Comparison of ENCODE assay signal across 25 cellular contexts in genomic region chr15:31245135-31245689, GRCh38.
"Had no signal": no experiment of that assay in that cellular context is flagged by ENCODE, and none has a peak within 500 bp of the region (broad histone marks: within the 10 kb centered on the region; RNA-seq: fewer than 3 reads in every experiment).

No MANE protein-coding gene starts in this region.

- ATAC-seq: activated CD4-positive, CD25-positive, alpha-beta regulatory T cell treated with anti-CD3 and anti-CD28 coated beads, Interleukin-2, amount 50 U/mL, for 24 hours; foreskin keratinocyte; naive thymus-derived CD8-positive, alpha-beta T cell; psoas muscle had no signal

- H3K27ac ChIP-seq: adrenal gland, ascending aorta, brain microvascular endothelial cell, epithelial cell of prostate, foreskin keratinocyte, hepatocyte, left ventricle myocardium inferior, neural progenitor cell, psoas muscle, right atrium auricular region, tibial artery, VCaP had no signal

- H3K4me3 ChIP-seq: adrenal gland, ascending aorta, hepatocyte, left ventricle myocardium inferior, neural progenitor cell, psoas muscle, right atrium auricular region, tibial artery had no signal

- H3K4me3 Mint-ChIP-seq: activated CD4-positive, alpha-beta memory T cell treated with anti-CD3 and anti-CD28 coated beads, Interleukin-2, amount 10 ng/mL, durations not matched to agents 7 days and 5 days; activated CD4-positive, alpha-beta T cell treated with anti-CD3 and anti-CD28 coated beads, Interleukin-2, amount 10 ng/mL, durations not matched to agents 24 days and 14 days; activated naive CD4-positive, alpha-beta T cell treated with anti-CD3 and anti-CD28 coated beads, Interleukin-2, amount 50 U/mL, for 24 hours; activated T-helper 1 cell treated with anti-CD3 and anti-CD28 coated beads, Interleukin-12 subunit alpha, Interleukin-12 subunit beta, Interleukin-2, Interleukin-4 antibody, amounts not matched to agents 30 ng/mL and 10 ng/mL and 1 ng/mL, durations not matched to agents 14 hours and 24 hours and 36 hours; immature natural killer cell; naive thymus-derived CD8-positive, alpha-beta T cell; neural progenitor cell; stimulated activated naive CD8-positive, alpha-beta T cell treated with anti-CD3 and anti-CD28 coated beads, Interleukin-15, Interleukin-2, amounts not matched to agents 100 ng/mL and 50 ng/mL, for 24 hours; T-helper 2 cell treated with Interferon-gamma antibody and Interleukin-4, amounts not matched to agents 5 μg/mL and 100 μg/mL, for 36 hours had no signal

- H3K27me3 ChIP-seq: adrenal gland, ascending aorta, hepatocyte, neural progenitor cell, right atrium auricular region had no signal

- H3K9ac ChIP-seq: neural progenitor cell had no signal

- H3K4me2 ChIP-seq: hepatocyte, neural progenitor cell had no signal

- H2AFZ ChIP-seq: hepatocyte, neural progenitor cell had no signal

- H3K79me2 ChIP-seq: hepatocyte had no signal

- H3K9me3 Mint-ChIP-seq: activated CD4-positive, alpha-beta memory T cell treated with anti-CD3 and anti-CD28 coated beads, Interleukin-2, amount 10 ng/mL, durations not matched to agents 7 days and 5 days; activated naive CD4-positive, alpha-beta T cell treated with anti-CD3 and anti-CD28 coated beads, Interleukin-2, amount 50 U/mL, for 24 hours; immature natural killer cell; naive thymus-derived CD8-positive, alpha-beta T cell; stimulated activated naive CD8-positive, alpha-beta T cell treated with anti-CD3 and anti-CD28 coated beads, Interleukin-15, Interleukin-2, amounts not matched to agents 100 ng/mL and 50 ng/mL, for 24 hours had no signal

- H3K4me1 Mint-ChIP-seq: neural progenitor cell had no signal

- H3K4me1 ChIP-seq: adrenal gland, ascending aorta, foreskin keratinocyte, left ventricle myocardium inferior, neural progenitor cell, psoas muscle, right atrium auricular region, tibial artery had no signal

- H3K27ac Mint-ChIP-seq: activated CD4-positive, alpha-beta memory T cell treated with anti-CD3 and anti-CD28 coated beads, Interleukin-2, amount 10 ng/mL, durations not matched to agents 7 days and 5 days; activated CD4-positive, alpha-beta T cell treated with anti-CD3 and anti-CD28 coated beads, Interleukin-2, amount 10 ng/mL, durations not matched to agents 24 days and 14 days; activated naive CD4-positive, alpha-beta T cell treated with anti-CD3 and anti-CD28 coated beads, Interleukin-2, amount 50 U/mL, for 24 hours; activated T-helper 1 cell treated with anti-CD3 and anti-CD28 coated beads, Interleukin-12 subunit alpha, Interleukin-12 subunit beta, Interleukin-2, Interleukin-4 antibody, amounts not matched to agents 30 ng/mL and 10 ng/mL and 1 ng/mL, durations not matched to agents 14 hours and 24 hours and 36 hours; immature natural killer cell; stimulated activated naive CD8-positive, alpha-beta T cell treated with anti-CD3 and anti-CD28 coated beads, Interleukin-15, Interleukin-2, amounts not matched to agents 100 ng/mL and 50 ng/mL, for 24 hours; T-helper 2 cell treated with Interferon-gamma antibody and Interleukin-4, amounts not matched to agents 5 μg/mL and 100 μg/mL, for 36 hours had no signal

- H3K36me3 Mint-ChIP-seq: activated naive CD4-positive, alpha-beta T cell treated with anti-CD3 and anti-CD28 coated beads, Interleukin-2, amount 50 U/mL, for 24 hours; immature natural killer cell; naive thymus-derived CD8-positive, alpha-beta T cell; neural progenitor cell had no signal

- H3K9me3 ChIP-seq: adrenal gland, ascending aorta, left ventricle myocardium inferior, psoas muscle, right atrium auricular region, tibial artery had no signal

- DNase-seq: activated CD4-positive, alpha-beta memory T cell treated with anti-CD3 and anti-CD28 coated beads, Interleukin-2, amount 10 ng/mL, durations not matched to agents 7 days and 5 days; activated CD4-positive, alpha-beta T cell treated with anti-CD3 and anti-CD28 coated beads, Interleukin-2, amount 10 ng/mL, durations not matched to agents 24 days and 14 days; activated gamma-delta T cell; adrenal gland; brain microvascular endothelial cell; foreskin keratinocyte; immature natural killer cell; left ventricle myocardium inferior; naive thymus-derived CD8-positive, alpha-beta T cell; psoas muscle; stimulated activated CD4-positive, alpha-beta T cell treated with anti-CD3 and anti-CD28 coated beads, Interleukin-12 subunit alpha, Interleukin-12 subunit beta, amount 100 ng/mL, for 4 hours; stimulated activated CD4-positive, alpha-beta T cell treated with anti-CD3 and anti-CD28 coated beads, Interleukin-4, amount 100 ng/mL, for 4 hours; substantia nigra; tibial artery had no signal

- H3K36me3 ChIP-seq: adrenal gland, ascending aorta, brain microvascular endothelial cell, left ventricle myocardium inferior, neural progenitor cell, right atrium auricular region, tibial artery had no signal

- H3K27me3 Mint-ChIP-seq: activated naive CD4-positive, alpha-beta T cell treated with anti-CD3 and anti-CD28 coated beads, Interleukin-2, amount 50 U/mL, for 24 hours; naive thymus-derived CD8-positive, alpha-beta T cell; stimulated activated naive CD8-positive, alpha-beta T cell treated with anti-CD3 and anti-CD28 coated beads, Interleukin-15, Interleukin-2, amounts not matched to agents 100 ng/mL and 50 ng/mL, for 24 hours had no signal
